In the genomic region with DNA sequence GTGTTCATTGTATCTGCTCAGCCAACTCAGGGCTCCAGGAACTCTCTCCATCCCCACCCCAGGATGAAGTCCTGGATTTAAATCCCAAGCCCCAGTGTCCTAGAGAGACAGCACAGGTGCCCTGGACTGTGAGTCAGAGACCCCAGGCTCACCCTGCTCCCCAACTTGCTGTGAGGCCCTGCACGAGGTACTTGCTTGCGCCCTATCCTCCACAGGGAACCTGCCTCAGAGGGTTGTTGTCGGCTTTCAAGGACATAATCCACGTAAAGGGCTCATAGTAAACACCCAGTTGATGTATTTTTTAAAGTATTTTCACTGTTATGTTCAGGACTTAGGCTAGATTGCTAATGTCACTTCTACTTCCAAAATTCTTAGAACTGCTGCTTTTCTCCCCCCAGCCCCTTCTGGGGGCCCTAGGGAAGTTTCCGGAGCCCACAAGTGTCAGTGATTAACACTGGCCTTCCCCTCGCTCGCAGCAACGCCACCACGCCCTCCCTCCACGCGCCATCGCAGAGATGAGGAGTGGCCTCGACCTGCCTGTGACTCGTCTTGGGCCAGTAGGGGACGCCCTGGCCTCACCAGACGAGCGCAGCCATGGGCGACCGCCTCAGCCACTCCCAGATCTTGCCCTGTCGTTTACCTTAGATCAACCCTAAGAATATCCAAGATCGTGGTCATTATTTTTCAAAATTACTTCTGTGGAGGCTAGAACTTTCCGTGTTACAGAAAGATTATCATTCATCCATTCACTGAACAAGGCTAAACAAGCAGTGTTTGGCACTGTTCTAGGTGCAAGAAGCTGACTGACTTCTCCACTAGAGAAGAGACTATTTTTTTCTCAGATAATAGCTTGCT, we compare ENCODE assay signal across 1 cellular context.
TF ChIP-seq lines count a peak whose summit lies in the region.

No MANE protein-coding gene starts in this region.

TF ChIP-seq in GM12878, 131 proteins besides CTCF, POLR2A, EP300 and RAD21 (continued from another document):
- TF ChIP-seq RB1 (IDR thresholded peaks at IDR 0.05; ENCODE audit: borderline replicate concordance) (peak; percentile 83; the same call in 1 of the 2 replicates), RCOR1 (conservative IDR thresholded peaks at IDR 0.05; ENCODE audit: low read depth, low read length) (0 out of 2 replicates have a peak, but pooled peaks have one; percentile 44), MTA2 (IDR thresholded peaks at IDR 0.05; ENCODE audit: low read depth) (peak; percentile 24; the same call in 1 of the 2 replicates), CREM (IDR thresholded peaks at IDR 0.05; ENCODE audit: low read depth) (peak; percentile 67), ESRRA (IDR thresholded peaks at IDR 0.05; ENCODE audit: low read length) (0 out of 2 replicates have a peak, but pooled peaks have one; percentile 2), BACH1 (IDR thresholded peaks at IDR 0.05; ENCODE audit: borderline replicate concordance) (peak; percentile 77), EZH2 (IDR thresholded peaks at IDR 0.05; ENCODE audit: borderline replicate concordance, control insufficient read depth, low read depth, low read length) (no peak), HCFC1 (IDR thresholded peaks at IDR 0.05; ENCODE audit: low read length) (peak; percentile 44; the same call in 1 of the 2 replicates)
- TF ChIP-seq, protein P1, sequence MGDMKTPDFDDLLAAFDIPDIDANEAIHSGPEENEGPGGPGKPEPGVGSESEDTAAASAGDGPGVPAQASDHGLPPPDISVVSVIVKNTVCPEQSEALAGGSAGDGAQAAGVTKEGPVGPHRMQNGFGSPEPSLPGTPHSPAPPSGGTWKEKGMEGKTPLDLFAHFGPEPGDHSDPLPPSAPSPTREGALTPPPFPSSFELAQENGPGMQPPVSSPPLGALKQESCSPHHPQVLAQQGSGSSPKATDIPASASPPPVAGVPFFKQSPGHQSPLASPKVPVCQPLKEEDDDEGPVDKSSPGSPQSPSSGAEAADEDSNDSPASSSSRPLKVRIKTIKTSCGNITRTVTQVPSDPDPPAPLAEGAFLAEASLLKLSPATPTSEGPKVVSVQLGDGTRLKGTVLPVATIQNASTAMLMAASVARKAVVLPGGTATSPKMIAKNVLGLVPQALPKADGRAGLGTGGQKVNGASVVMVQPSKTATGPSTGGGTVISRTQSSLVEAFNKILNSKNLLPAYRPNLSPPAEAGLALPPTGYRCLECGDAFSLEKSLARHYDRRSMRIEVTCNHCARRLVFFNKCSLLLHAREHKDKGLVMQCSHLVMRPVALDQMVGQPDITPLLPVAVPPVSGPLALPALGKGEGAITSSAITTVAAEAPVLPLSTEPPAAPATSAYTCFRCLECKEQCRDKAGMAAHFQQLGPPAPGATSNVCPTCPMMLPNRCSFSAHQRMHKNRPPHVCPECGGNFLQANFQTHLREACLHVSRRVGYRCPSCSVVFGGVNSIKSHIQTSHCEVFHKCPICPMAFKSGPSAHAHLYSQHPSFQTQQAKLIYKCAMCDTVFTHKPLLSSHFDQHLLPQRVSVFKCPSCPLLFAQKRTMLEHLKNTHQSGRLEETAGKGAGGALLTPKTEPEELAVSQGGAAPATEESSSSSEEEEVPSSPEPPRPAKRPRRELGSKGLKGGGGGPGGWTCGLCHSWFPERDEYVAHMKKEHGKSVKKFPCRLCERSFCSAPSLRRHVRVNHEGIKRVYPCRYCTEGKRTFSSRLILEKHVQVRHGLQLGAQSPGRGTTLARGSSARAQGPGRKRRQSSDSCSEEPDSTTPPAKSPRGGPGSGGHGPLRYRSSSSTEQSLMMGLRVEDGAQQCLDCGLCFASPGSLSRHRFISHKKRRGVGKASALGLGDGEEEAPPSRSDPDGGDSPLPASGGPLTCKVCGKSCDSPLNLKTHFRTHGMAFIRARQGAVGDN (IDR thresholded peaks at IDR 0.05), result peak; percentile 71
- TF ChIP-seq, protein P2, sequence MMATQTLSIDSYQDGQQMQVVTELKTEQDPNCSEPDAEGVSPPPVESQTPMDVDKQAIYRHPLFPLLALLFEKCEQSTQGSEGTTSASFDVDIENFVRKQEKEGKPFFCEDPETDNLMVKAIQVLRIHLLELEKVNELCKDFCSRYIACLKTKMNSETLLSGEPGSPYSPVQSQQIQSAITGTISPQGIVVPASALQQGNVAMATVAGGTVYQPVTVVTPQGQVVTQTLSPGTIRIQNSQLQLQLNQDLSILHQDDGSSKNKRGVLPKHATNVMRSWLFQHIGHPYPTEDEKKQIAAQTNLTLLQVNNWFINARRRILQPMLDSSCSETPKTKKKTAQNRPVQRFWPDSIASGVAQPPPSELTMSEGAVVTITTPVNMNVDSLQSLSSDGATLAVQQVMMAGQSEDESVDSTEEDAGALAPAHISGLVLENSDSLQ (IDR thresholded peaks at IDR 0.05), result peak; percentile 48; the same call in 1 of the 2 replicates
- TF ChIP-seq, protein P3, sequence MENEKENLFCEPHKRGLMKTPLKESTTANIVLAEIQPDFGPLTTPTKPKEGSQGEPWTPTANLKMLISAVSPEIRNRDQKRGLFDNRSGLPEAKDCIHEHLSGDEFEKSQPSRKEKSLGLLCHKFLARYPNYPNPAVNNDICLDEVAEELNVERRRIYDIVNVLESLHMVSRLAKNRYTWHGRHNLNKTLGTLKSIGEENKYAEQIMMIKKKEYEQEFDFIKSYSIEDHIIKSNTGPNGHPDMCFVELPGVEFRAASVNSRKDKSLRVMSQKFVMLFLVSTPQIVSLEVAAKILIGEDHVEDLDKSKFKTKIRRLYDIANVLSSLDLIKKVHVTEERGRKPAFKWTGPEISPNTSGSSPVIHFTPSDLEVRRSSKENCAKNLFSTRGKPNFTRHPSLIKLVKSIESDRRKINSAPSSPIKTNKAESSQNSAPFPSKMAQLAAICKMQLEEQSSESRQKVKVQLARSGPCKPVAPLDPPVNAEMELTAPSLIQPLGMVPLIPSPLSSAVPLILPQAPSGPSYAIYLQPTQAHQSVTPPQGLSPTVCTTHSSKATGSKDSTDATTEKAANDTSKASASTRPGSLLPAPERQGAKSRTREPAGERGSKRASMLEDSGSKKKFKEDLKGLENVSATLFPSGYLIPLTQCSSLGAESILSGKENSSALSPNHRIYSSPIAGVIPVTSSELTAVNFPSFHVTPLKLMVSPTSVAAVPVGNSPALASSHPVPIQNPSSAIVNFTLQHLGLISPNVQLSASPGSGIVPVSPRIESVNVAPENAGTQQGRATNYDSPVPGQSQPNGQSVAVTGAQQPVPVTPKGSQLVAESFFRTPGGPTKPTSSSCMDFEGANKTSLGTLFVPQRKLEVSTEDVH (IDR thresholded peaks at IDR 0.05; ENCODE audit: low read depth, partially characterized antibody), result no peak
